Comparison of ENCODE assay signal across 24 cellular contexts in the genomic region with DNA sequence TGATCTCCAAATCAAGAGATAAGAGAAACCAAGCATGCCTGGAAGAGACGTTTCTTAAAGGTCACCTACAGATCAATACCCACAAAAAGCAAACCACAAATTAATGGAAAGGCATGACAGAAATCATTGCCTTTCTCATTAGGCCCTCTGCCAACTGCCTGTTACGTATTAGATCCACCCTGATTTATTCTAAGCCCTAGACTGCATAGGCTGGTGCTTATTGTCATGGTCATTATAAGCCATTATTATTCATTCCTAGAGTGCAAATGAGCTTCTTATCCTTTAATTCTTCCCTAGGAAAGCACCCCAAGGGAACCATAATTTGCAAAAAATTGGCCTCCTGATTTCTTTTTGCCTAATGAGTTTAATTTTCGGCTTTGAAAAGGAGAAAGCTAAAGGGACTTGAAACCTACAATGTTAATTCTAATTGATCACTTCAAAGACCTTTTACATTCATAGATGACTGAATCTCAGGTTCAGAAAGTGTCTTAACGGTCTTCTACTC.
A peak's percentile ranks its signal among the peaks of the same experiment; 100 is the strongest.
DNase-seq lines count a peak whose midpoint lies in the region; ATAC-seq and TF ChIP-seq lines count a peak whose summit lies in the region.
"Had no signal": no experiment of that assay in that cellular context is flagged by ENCODE, and none has a peak within 500 bp of the region (broad histone marks: within the 10 kb centered on the region; RNA-seq: fewer than 3 reads in every experiment).

No MANE protein-coding gene starts in this region.

- H3K23me2 ChIP-seq in H9 (ENCODE audit: insufficient read length, low read depth, low read length, poor library complexity, severe bottlenecking) = no peaks in the 10 kb centered on the region

- peak overlapping the region; percentile 14 to 60; a peak in 3 of 5 replicates for H3K4me3 Mint-ChIP-seq in H9
- H3K4me3 Mint-ChIP-seq: activated CD8-positive, alpha-beta T cell treated with anti-CD3 and anti-CD28 coated beads for 36 hours; nephron progenitor cell had no signal

- H2AK5ac ChIP-seq in H9 (ENCODE audit: insufficient read length, low read length) = no peak overlapping the region

- H3K27ac ChIP-seq in ACC112 (ENCODE audit: low read depth, low read length) (peak overlapping the region; percentile 82), H9 (ENCODE audit: insufficient read length, low read depth, low read length) (peak overlapping the region; percentile 39), OCI-LY3 (ENCODE audit: low read length) (no peak overlapping the region), iPS-18a (ENCODE audit: low read length) (peak overlapping the region; percentile 24)
- H3K27ac ChIP-seq: epithelial cell of prostate, sigmoid colon, tibial artery had no signal

- no peak overlapping the region for H3K14ac ChIP-seq in H9 (ENCODE audit: insufficient read depth, low read length)

- H4K20me1 ChIP-seq in H9 (ENCODE audit: control insufficient read depth, insufficient read depth, insufficient read length) (no peaks in the 10 kb centered on the region), OCI-LY3 (ENCODE audit: insufficient read depth, low read length) (no peaks in the 10 kb centered on the region)

- no peak overlapping the region for H3K56ac ChIP-seq in H9 (ENCODE audit: insufficient read length, low read depth, low read length)

- no peak overlapping the region for H3K18ac ChIP-seq in H9 (ENCODE audit: insufficient read length, low read depth, low read length)

- no peak overlapping the region for H4K91ac ChIP-seq in H9 (ENCODE audit: insufficient read length, low read depth, low read length)

- peaks cover 27 to 29% of the 10 kb centered on the region in 2 experiments for H3K4me1 Mint-ChIP-seq in H9

- H3K4me3 ChIP-seq in ACC112 (ENCODE audit: low read depth, low read length) (peak overlapping the region; percentile 61; the same call in 1 of the 2 replicates), OCI-LY3 (ENCODE audit: low read length) (no peak overlapping the region), iPS-18a (ENCODE audit: low read length) (peak overlapping the region; percentile 24)
- H3K4me3 ChIP-seq: GM12878, heart left ventricle, sigmoid colon, stomach, tibial artery had no signal

- no peak overlapping the region for H2BK5ac ChIP-seq in H9 (ENCODE audit: insufficient read length, low read length)

- peak overlapping the region; percentile 57 for H3K4me2 ChIP-seq in H9 (ENCODE audit: insufficient read depth, insufficient read length, low read length)
- H3K4me2 ChIP-seq in OCI-LY3 (ENCODE audit: low read length) = no peak overlapping the region

- peaks cover 4 to 15% (median 5%) of the 10 kb centered on the region in 3 experiments; a peak in 5 of 7 replicates for H3K36me3 Mint-ChIP-seq in H9 (ENCODE audit: insufficient read depth in 1 of 3, low read depth in 3 of 3)

- no peak overlapping the region for H3K4ac ChIP-seq in H9 (ENCODE audit: low read depth, low read length)

- DNase-seq in H9 = no peak
- no peak for DNase-seq in left ventricle myocardium superior
- DNase-seq in kidney tubule cell (ENCODE audit: low spot score) = no peak
- no peak for DNase-seq in NCI-H1694 (lab: John Stamatoyannopoulos, UW)
- DNase-seq: activated CD8-positive, alpha-beta T cell treated with anti-CD3 and anti-CD28 coated beads for 36 hours; C1 segment of cervical spinal cord; Caco-2; heart left ventricle; KBM-7; MM.1S; NCI-H526 treated with DMSO at 0.1 percent for 48 hours; nephron progenitor cell; sigmoid colon; stomach; SW 1271; T1000; tibial artery had no signal

- no peak for TF ChIP-seq CTCF in H9 (conservative IDR thresholded peaks at IDR 0.05)
- no peak for TF ChIP-seq CTCF in OCI-LY3 (IDR thresholded peaks at IDR 0.05; ENCODE audit: low read depth, low read length)

- H2BK20ac ChIP-seq in H9 (ENCODE audit: low read depth, low read length, poor library complexity, severe bottlenecking) = no peak overlapping the region

- no peaks in the 10 kb centered on the region for H3K79me1 ChIP-seq in H9 (ENCODE audit: insufficient read depth, low read depth, low read length, poor library complexity, severe bottlenecking)

- WGBS in H9 (ENCODE audit: extremely low coverage, insufficient read length, low lambda C conversion rate) = no CpG with 5 or more reads among the region's 4 CpGs

- H4K5ac ChIP-seq in H9 (ENCODE audit: insufficient read length, low read depth, low read length) = no peak overlapping the region

- H3K27me3 Mint-ChIP-seq in H9 (ENCODE audit: low read depth) = no peaks in the 10 kb centered on the region
- H3K27me3 Mint-ChIP-seq: activated CD8-positive, alpha-beta T cell treated with anti-CD3 and anti-CD28 coated beads for 36 hours had no signal

- H3T11ph ChIP-seq in H9 (ENCODE audit: low read length) = peak overlapping the region; percentile 36

- H3K9me3 ChIP-seq in H9 (ENCODE audit: control insufficient read depth, low read depth, low read length) (no peaks in the 10 kb centered on the region), OCI-LY3 (ENCODE audit: insufficient read depth, low read length) (no peaks in the 10 kb centered on the region), iPS-18a (ENCODE audit: control insufficient read depth, low read depth, low read length) (no peaks in the 10 kb centered on the region)
- H3K9me3 ChIP-seq: Caco-2, sigmoid colon, stomach, tibial artery had no signal

- no peak overlapping the region for H4K8ac ChIP-seq in H9 (replicated peaks; ENCODE audit: insufficient read length, low read depth, low read length)

- H3K4me1 ChIP-seq in ACC112 (ENCODE audit: control insufficient read depth, insufficient read depth, low read length, unreplicated experiment) (peaks cover 16% of the 10 kb centered on the region), H9 (ENCODE audit: insufficient read depth, low read length) (peaks cover 3% of the 10 kb centered on the region; the same call in 1 of the 2 replicates), OCI-LY3 (ENCODE audit: low read length) (peaks cover 5% of the 10 kb centered on the region; the same call in 1 of the 2 replicates), iPS-18a (ENCODE audit: control insufficient read depth, low read depth, low read length) (peaks cover 16% of the 10 kb centered on the region)
- H3K4me1 ChIP-seq: Caco-2, sigmoid colon, tibial artery had no signal

- H2BK120ac ChIP-seq in H9 (ENCODE audit: low read depth, low read length, poor library complexity, severe bottlenecking) = no peak overlapping the region

- no peak for ATAC-seq in left ventricle myocardium superior
- ATAC-seq in HG02623 (IDR thresholded peaks at IDR 0.05; ENCODE audit: unreplicated experiment) = no peak
- ATAC-seq: activated CD8-positive, alpha-beta T cell treated with anti-CD3 and anti-CD28 coated beads for 36 hours; GM12878; heart left ventricle; Right ventricle myocardium inferior had no signal

- peak overlapping the region in 2 of 3 experiments; percentile 61 to 65; a peak in 4 of 7 replicates for H3K27ac Mint-ChIP-seq in H9
- H3K27ac Mint-ChIP-seq: activated CD8-positive, alpha-beta T cell treated with anti-CD3 and anti-CD28 coated beads for 36 hours; nephron progenitor cell had no signal

- no peaks in the 10 kb centered on the region for H3K27me3 ChIP-seq in ACC112 (ENCODE audit: insufficient read depth, low read length)
- no peaks in the 10 kb centered on the region for H3K27me3 ChIP-seq in H9 (ENCODE audit: insufficient read depth, low read length)
- H3K27me3 ChIP-seq in OCI-LY3 (ENCODE audit: low read depth, low read length) = no peaks in the 10 kb centered on the region
- no peaks in the 10 kb centered on the region for H3K27me3 ChIP-seq in iPS-18a (ENCODE audit: control insufficient read depth, insufficient read depth, low read length)
- H3K27me3 ChIP-seq: heart left ventricle, sigmoid colon, stomach, tibial artery had no signal

- H3K9me3 Mint-ChIP-seq in H9 = no peaks in the 10 kb centered on the region; a peak in 2 of 5 replicates
- H3K9me3 Mint-ChIP-seq: activated CD8-positive, alpha-beta T cell treated with anti-CD3 and anti-CD28 coated beads for 36 hours had no signal

- H3K9ac ChIP-seq in H9 (ENCODE audit: extremely low read depth, insufficient read length, low read length) = no peak overlapping the region
- no peak overlapping the region for H3K9ac ChIP-seq in OCI-LY3 (ENCODE audit: low read length)
- H3K9ac ChIP-seq in iPS-18a (ENCODE audit: low read length) = no peak overlapping the region

- no peak overlapping the region for H2BK15ac ChIP-seq in H9 (ENCODE audit: low read depth, low read length)

- H3K36me3 ChIP-seq in ACC112 (ENCODE audit: insufficient read depth, low read length) (no peaks in the 10 kb centered on the region), OCI-LY3 (replicated peaks; ENCODE audit: low read depth, low read length) (no peaks in the 10 kb centered on the region), iPS-18a (ENCODE audit: control insufficient read depth, low read depth, low read length) (no peaks in the 10 kb centered on the region)
- H3K36me3 ChIP-seq: heart left ventricle, sigmoid colon, stomach, tibial artery had no signal

- no peak overlapping the region for H2AFZ ChIP-seq in ACC112 (ENCODE audit: low read length, unreplicated experiment)
- H2AFZ ChIP-seq in H9 (ENCODE audit: low read length) = no peak overlapping the region
- 0 out of 2 replicates have a peak overlapping the region, but pooled peaks have one; percentile 19 for H2AFZ ChIP-seq in OCI-LY3 (ENCODE audit: low read depth, low read length)

- intact Hi-C loops in left ventricle myocardium superior (cut with micrococcal nuclease) = no loop called here

- H3K79me2 ChIP-seq in ACC112 (ENCODE audit: control insufficient read depth, insufficient read depth, low read length, unreplicated experiment) = no peaks in the 10 kb centered on the region
- no peaks in the 10 kb centered on the region for H3K79me2 ChIP-seq in H9 (ENCODE audit: insufficient read depth, low read length)
- no peaks in the 10 kb centered on the region for H3K79me2 ChIP-seq in OCI-LY3 (ENCODE audit: low read length)

- H2BK12ac ChIP-seq in H9 (ENCODE audit: insufficient read length, low read depth, low read length) = no peak overlapping the region

- H3K23ac ChIP-seq in H9 (ENCODE audit: insufficient read length, low read depth, low read length) = no peak overlapping the region
